ENCODE assay signal across 8 cellular contexts in genomic region chr17:50139950-50140885, GRCh38. TPM values are rescaled to one million over a fixed set of nuclear protein-coding genes. Genes with fewer than 3 reads are reported as not detected.
DNase-seq lines count a peak whose midpoint lies in the region; ATAC-seq, FAIRE-seq and TF ChIP-seq lines count a peak whose summit lies in the region.

No MANE protein-coding gene starts in this region.

- WGBS in lung, 2 donors, result 29 to 32% methylated on average over 19 of the region's 19 CpGs

- FAIRE-seq in H54 (lab: Jason Lieb, UNC), result no peak

- H3K27ac ChIP-seq in lung (ENCODE audit: low read depth in 1 of 2, low read length in 1 of 2), result peak overlapping the region; percentile 30 to 72

- DNase-seq in COLO829 (ENCODE audit: low spot score), result peak; percentile 79
- DNase-seq in H54 (ENCODE audit: insufficient read length, low spot score), result peak; percentile 96
- DNase-seq in NCI-H345 treated with DMSO at 0.1 percent for 48 hours (lab: John Stamatoyannopoulos, UW; ENCODE audit: unreplicated experiment), result peak; percentile 21
- DNase-seq in activated CD4-positive, alpha-beta T cell treated with anti-CD3 and anti-CD28 coated beads, Interleukin-2, amount 50 U/mL, for 24 hours (ENCODE audit: low read depth in 1 of 2, low spot score in 1 of 2), result peak; percentile 65 to 68
- DNase-seq in lung (ENCODE audit: low spot score), result peak; percentile 83
- DNase-seq in stimulated activated CD8-positive, alpha-beta memory T cell treated with anti-CD3 and anti-CD28 coated beads, Interleukin-15, amount 100 ng/mL, for 4 hours (ENCODE audit: low read depth in 2 of 2), result peak; percentile 57 to 60
- no peak for DNase-seq in NCI-H774 (lab: John Stamatoyannopoulos, UW)

- TF ChIP-seq CTCF in lung (IDR thresholded peaks at IDR 0.05; ENCODE audit: control extremely low read depth, extremely low read depth), result peak; percentile 91

- peaks cover 19 to 94% of the 10 kb centered on the region in 2 donors for H3K36me3 ChIP-seq in lung (ENCODE audit: control insufficient read depth in 2 of 2, insufficient read depth in 2 of 2, low read length in 2 of 2)

- H3K27me3 ChIP-seq in lung (ENCODE audit: control insufficient read depth, insufficient read depth), result no peaks in the 10 kb centered on the region

- no peaks in the 10 kb centered on the region for H3K9me3 ChIP-seq in lung (ENCODE audit: control insufficient read depth in 2 of 2, insufficient read depth in 1 of 2, low read length in 1 of 2)

- peaks cover 7% of the 10 kb centered on the region for H3K9me3 Mint-ChIP-seq in dendritic cell treated with granulocyte-macrophage colony-stimulating factor and Interleukin-4, amounts not matched to agents 40 ng/mL and 50 ng/mL, for 4 days

- ATAC-seq in lung (ENCODE audit: insufficient read depth, low FRiP score), result peak; percentile 85

- H3K27me3 Mint-ChIP-seq in dendritic cell treated with granulocyte-macrophage colony-stimulating factor and Interleukin-4, amounts not matched to agents 40 ng/mL and 50 ng/mL, for 4 days, result no peaks in the 10 kb centered on the region

- TF ChIP-seq POLR2A in H54 (IDR thresholded peaks at IDR 0.05; ENCODE audit: low read depth, low read length), result no peak

- no peak overlapping the region for H3K4me3 ChIP-seq in lung

- H3K36me3 Mint-ChIP-seq in dendritic cell treated with granulocyte-macrophage colony-stimulating factor and Interleukin-4, amounts not matched to agents 40 ng/mL and 50 ng/mL, for 4 days (ENCODE audit: low read depth), result peaks cover 100% of the 10 kb centered on the region

- H3K27ac Mint-ChIP-seq in dendritic cell treated with granulocyte-macrophage colony-stimulating factor and Interleukin-4, amounts not matched to agents 40 ng/mL and 50 ng/mL, for 4 days, result peak overlapping the region; percentile 48

- H3K4me1 ChIP-seq in lung (ENCODE audit: control insufficient read depth in 2 of 2, insufficient read depth in 2 of 2, low read length in 2 of 2), result peaks cover 0 to 22% of the 10 kb centered on the region in 2 donors

- intact Hi-C loops in dendritic cell treated with granulocyte-macrophage colony-stimulating factor and Interleukin-4, amounts not matched to agents 40 ng/mL and 50 ng/mL, for 4 days (cut with micrococcal nuclease), result loop anchor here (1.0 kb wide), 2 partner anchors 8 to 58 kb away; no protein-coding TSS in a partner anchor

- peaks cover 81% of the 10 kb centered on the region for H3K4me1 Mint-ChIP-seq in dendritic cell treated with granulocyte-macrophage colony-stimulating factor and Interleukin-4, amounts not matched to agents 40 ng/mL and 50 ng/mL, for 4 days (ENCODE audit: low read depth)

- no peak overlapping the region for H3K4me3 Mint-ChIP-seq in dendritic cell treated with granulocyte-macrophage colony-stimulating factor and Interleukin-4, amounts not matched to agents 40 ng/mL and 50 ng/mL, for 4 days

RNA-seq across cellular contexts. Expression of gene SAMD14, which starts 10.3 kb away (rescaled TPM):
- total RNA-seq in lung, result 1 to 10 TPM; 3.3 to 4.4 TPM
- polyA plus RNA-seq in lung, result 1 to 10 TPM; 3.9 to 6.2 TPM

RNA-seq across cellular contexts. Expression of gene PPP1R9B, which starts 10.3 kb away (rescaled TPM):
- total RNA-seq in lung, result 10 to 100 TPM; 31.7 to 77.4 TPM
- polyA plus RNA-seq in lung, result 10 to 100 TPM; 38.1 to 61.5 TPM

RNA-seq across cellular contexts. Expression of gene SGCA, which starts 25.6 kb away (rescaled TPM):
- total RNA-seq in lung, result 10 to 100 TPM in 1 of 2 donors, 1 to 10 TPM in 1; 5.0 to 18.2 TPM
- 10 to 100 TPM in 1 of 2 donors, 1 to 10 TPM in 1; 9.7 to 19.4 TPM for polyA plus RNA-seq in lung

RNA-seq across cellular contexts. Expression of gene PDK2, which starts 45.1 kb away (rescaled TPM):
- total RNA-seq in lung, result 10 to 100 TPM; 23.2 to 27.8 TPM
- polyA plus RNA-seq in lung, result 10 to 100 TPM in 1 of 2 donors, 1 to 10 TPM in 1; 10.0 to 15.7 TPM
